In genomic region chr3:105255351-105255750, GRCh38 we compare ENCODE assay signal across 14 cellular contexts.
DNase-seq lines count a peak whose midpoint lies in the region; ATAC-seq and TF ChIP-seq lines count a peak whose summit lies in the region.
"Had no signal": no experiment of that assay in that cellular context is flagged by ENCODE, and none has a peak within 500 bp of the region (broad histone marks: within the 10 kb centered on the region; RNA-seq: fewer than 3 reads in every experiment).

No MANE protein-coding gene starts in this region.

- no peaks in the 10 kb centered on the region for H3K36me3 Mint-ChIP-seq in activated T-helper 17 cell treated with anti-CD3 and anti-CD28 coated beads, Interleukin-2, amount 50 U/mL, for 72 hours (ENCODE audit: low read depth)

- H3K4me1 Mint-ChIP-seq in activated T-helper 17 cell treated with anti-CD3 and anti-CD28 coated beads, Interleukin-2, amount 50 U/mL, for 72 hours, result no peaks in the 10 kb centered on the region

- POLR2A ChIA-PET in SK-N-SH (lab: Yijun Ruan, JAX), result no interaction called here
- POLR2A ChIA-PET in GM10248 (lab: Yijun Ruan, JAX), result no interaction called here

- no peaks in the 10 kb centered on the region for H3K9me3 Mint-ChIP-seq in activated T-helper 17 cell treated with anti-CD3 and anti-CD28 coated beads, Interleukin-2, amount 50 U/mL, for 72 hours

- no peaks in the 10 kb centered on the region; the same call in 1 of the 2 replicates for H3K9me3 ChIP-seq in SK-N-SH

- no peaks in the 10 kb centered on the region for H3K9me2 ChIP-seq in SK-N-SH

- no peak overlapping the region for H3K27ac Mint-ChIP-seq in activated T-helper 17 cell treated with anti-CD3 and anti-CD28 coated beads, Interleukin-2, amount 50 U/mL, for 72 hours
- H3K27ac Mint-ChIP-seq: HFFc6 had no signal

- H3K4me3 ChIP-seq in SK-N-SH (ENCODE audit: low read depth in 2 of 2, low read length in 1 of 2), result no peak overlapping the region

- H3K27me3 Mint-ChIP-seq in activated T-helper 17 cell treated with anti-CD3 and anti-CD28 coated beads, Interleukin-2, amount 50 U/mL, for 72 hours, result no peaks in the 10 kb centered on the region

- H2AFZ ChIP-seq in SK-N-SH (ENCODE audit: low read depth), result no peak overlapping the region

- no peak overlapping the region for H3K4me3 Mint-ChIP-seq in activated T-helper 17 cell treated with anti-CD3 and anti-CD28 coated beads, Interleukin-2, amount 50 U/mL, for 72 hours
- H3K4me3 Mint-ChIP-seq: HFFc6 had no signal

- H4K20me1 ChIP-seq in SK-N-SH (ENCODE audit: insufficient read depth), result no peaks in the 10 kb centered on the region

- H3K27me3 ChIP-seq in SK-N-SH (ENCODE audit: insufficient read depth), result no peaks in the 10 kb centered on the region

- no peak for ATAC-seq in activated T-helper 17 cell treated with anti-CD3 and anti-CD28 coated beads, Interleukin-2, amount 50 U/mL, for 72 hours (replicated peaks)

- H3K79me2 ChIP-seq in SK-N-SH (ENCODE audit: insufficient read depth), result no peaks in the 10 kb centered on the region

- peak; percentile 54 for DNase-seq in NCI-H1092 treated with DMSO at 0.1 percent for 48 hours (lab: John Stamatoyannopoulos, UW)
- no peak for DNase-seq in NCI-H1092 (lab: John Stamatoyannopoulos, UW)
- no peak for DNase-seq in SK-N-SH
- peak; percentile 6 for DNase-seq in fibroblast of gingiva (ENCODE audit: low read depth)
- DNase-seq in stromal cell of bone marrow (ENCODE audit: low read depth), result peak; percentile 50
- DNase-seq in NCI-H774 (lab: John Stamatoyannopoulos, UW), result no peak
- no peak for DNase-seq in GM10248 (ENCODE audit: extremely low spot score)
- DNase-seq: HFFc6, KBM-7, NCI-H1694, NCI-H82, T-helper 1 cell had no signal

- 27% methylated on average over 2 of the region's 2 CpGs for WGBS in SK-N-SH (ENCODE audit: low lambda C conversion rate)

- TF ChIP-seq RAD21 in SK-N-SH (IDR thresholded peaks at IDR 0.05; ENCODE audit: low read length), result no peak

- H3K36me3 ChIP-seq in SK-N-SH (replicated peaks in 1 of 2; ENCODE audit: control insufficient read depth in 1 of 2, insufficient read depth in 2 of 2, low read length in 1 of 2), result no peaks in the 10 kb centered on the region

- no peak overlapping the region for H3K27ac ChIP-seq in SK-N-SH (ENCODE audit: low read depth in 2 of 2, low read length in 1 of 2)
- H3K27ac ChIP-seq: C4-2B had no signal

- no peak overlapping the region for H3K9ac ChIP-seq in SK-N-SH

- no peak for TF ChIP-seq EP300 in SK-N-SH (IDR thresholded peaks at IDR 0.05; ENCODE audit: borderline replicate concordance in 1 of 2, low read depth in 1 of 2, low read length in 1 of 2)

- no peak overlapping the region for H3K4me2 ChIP-seq in SK-N-SH

- peaks cover 4 to 11% of the 10 kb centered on the region in 2 experiments; a peak in 3 of 4 replicates for H3K4me1 ChIP-seq in SK-N-SH (ENCODE audit: control insufficient read depth in 1 of 2, insufficient read depth in 2 of 2, low read depth in 1 of 2, low read length in 1 of 2)

- TF ChIP-seq CTCF in SK-N-SH (IDR thresholded peaks at IDR 0.05) (no peak), GM10248 (IDR thresholded peaks at IDR 0.05; ENCODE audit: control extremely low read depth, extremely low read depth, low read depth, missing control alignments) (no peak)

- CTCF ChIA-PET in SK-N-SH (lab: Yijun Ruan, JAX), result no interaction called here
- CTCF ChIA-PET in GM10248 (lab: Yijun Ruan, JAX), result no interaction called here

- H3F3A ChIP-seq in SK-N-SH (replicated peaks; ENCODE audit: insufficient read depth), result no peaks in the 10 kb centered on the region

TF ChIP-seq in SK-N-SH, 30 proteins besides CTCF, POLR2A, EP300 and RAD21:
- no peak for TF ChIP-seq TCF12 (IDR thresholded peaks at IDR 0.05)
- TF ChIP-seq, protein P1, sequence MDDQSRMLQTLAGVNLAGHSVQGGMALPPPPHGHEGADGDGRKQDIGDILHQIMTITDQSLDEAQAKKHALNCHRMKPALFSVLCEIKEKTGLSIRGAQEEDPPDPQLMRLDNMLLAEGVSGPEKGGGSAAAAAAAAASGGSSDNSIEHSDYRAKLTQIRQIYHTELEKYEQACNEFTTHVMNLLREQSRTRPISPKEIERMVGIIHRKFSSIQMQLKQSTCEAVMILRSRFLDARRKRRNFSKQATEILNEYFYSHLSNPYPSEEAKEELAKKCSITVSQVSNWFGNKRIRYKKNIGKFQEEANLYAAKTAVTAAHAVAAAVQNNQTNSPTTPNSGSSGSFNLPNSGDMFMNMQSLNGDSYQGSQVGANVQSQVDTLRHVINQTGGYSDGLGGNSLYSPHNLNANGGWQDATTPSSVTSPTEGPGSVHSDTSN (IDR thresholded peaks at IDR 0.05), result peak; percentile 46; the same call in 1 of the 2 replicates
TF ChIP-seq in SK-N-SH: peak in this region for 1.

Comparison
In these comparisons a context has a peak if more than half of its experiments do, and no peak if none do; other contexts are left out.
1. DNase-seq: peak in NCI-H1092 treated with DMSO at 0.1 percent for 48 hours (single experiment), fibroblast of gingiva (single experiment) and stromal cell of bone marrow (single experiment); none in NCI-H1092 (single experiment), SK-N-SH (single experiment), NCI-H774 (single experiment) and GM10248 (single experiment).